9 cellular contexts compared by ENCODE assay signal in genomic region chr7:149715476-149715875, GRCh38. TPM values are rescaled to one million over a fixed set of nuclear protein-coding genes. Genes with fewer than 3 reads are reported as not detected.
DNase-seq lines count a peak whose midpoint lies in the region; ATAC-seq, FAIRE-seq and TF ChIP-seq lines count a peak whose summit lies in the region.
"Had no signal": no experiment of that assay in that cellular context is flagged by ENCODE, and none has a peak within 500 bp of the region (broad histone marks: within the 10 kb centered on the region; RNA-seq: fewer than 3 reads in every experiment).

No MANE protein-coding gene starts in this region.

- no peak for TF ChIP-seq EP300 in stomach (IDR thresholded peaks at IDR 0.05)

- no CpG with 5 or more reads among the region's 8 CpGs for WGBS in iPS DF 6.9 (ENCODE audit: insufficient coverage, insufficient read length)
- WGBS in stomach, 5 donors = 29 to 42% (median 36%) methylated on average over 8 of the region's 8 CpGs

- H3K27ac ChIP-seq in iPS DF 6.9 (ENCODE audit: low read length) = no peak overlapping the region
- peak overlapping the region in 4 of 5 donors; percentile 74 to 86 (median 79) for H3K27ac ChIP-seq in stomach

- H3K4me1 ChIP-seq in iPS DF 6.9 (ENCODE audit: control insufficient read depth, insufficient read depth, low read length) = no peaks in the 10 kb centered on the region; the same call in 1 of the 2 replicates
- H3K4me1 ChIP-seq in stomach = peaks cover 33 to 55% (median 39%) of the 10 kb centered on the region in 4 donors

- no peak for TF ChIP-seq POLR2A in stomach (IDR thresholded peaks at IDR 0.05)
- no peak for TF ChIP-seq POLR2A in GM12892 (IDR thresholded peaks at IDR 0.05; ENCODE audit: low read depth, low read length)

- DNase-seq in NCI-H1417 (lab: John Stamatoyannopoulos, UW) = peak in 2 of 3 experiments; percentile 44 to 50
- no peak for DNase-seq in NCI-H1417 treated with DMSO at 0.1 percent for 48 hours (lab: John Stamatoyannopoulos, UW)
- DNase-seq in activated CD8-positive, alpha-beta T cell treated with anti-CD3 and anti-CD28 coated beads for 36 hours = no peak
- no peak for DNase-seq in iPS DF 6.9 (ENCODE audit: low read depth, low spot score)
- peak; percentile 23 for DNase-seq in stomach
- no peak for DNase-seq in NCI-H1092 (lab: John Stamatoyannopoulos, UW)
- no peak for DNase-seq in mucosa of gallbladder (ENCODE audit: low spot score)
- no peak for DNase-seq in GM12892 (ENCODE audit: insufficient read length)

- intact Hi-C loops in activated CD8-positive, alpha-beta T cell treated with anti-CD3 and anti-CD28 coated beads for 36 hours (cut with micrococcal nuclease) = no loop called here
- intact Hi-C loops in stomach (cut with DNase I; ENCODE audit: low total_unique reads) = no loop called here

- no peaks in the 10 kb centered on the region for H3K27me3 ChIP-seq in iPS DF 6.9 (ENCODE audit: control insufficient read depth, insufficient read depth, low read length)
- H3K27me3 ChIP-seq in stomach = no peaks in the 10 kb centered on the region

- H3K9me3 ChIP-seq in iPS DF 6.9 (ENCODE audit: control insufficient read depth, insufficient read depth, low read length) = no peaks in the 10 kb centered on the region
- H3K9me3 ChIP-seq in stomach = peaks cover 7 to 15% (median 10%) of the 10 kb centered on the region in 4 donors

- no peaks in the 10 kb centered on the region for H3K27me3 Mint-ChIP-seq in activated CD8-positive, alpha-beta T cell treated with anti-CD3 and anti-CD28 coated beads for 36 hours

- H3K4me3 ChIP-seq in iPS DF 6.9 (ENCODE audit: low read length) (peak overlapping the region; percentile 85; the same call in 1 of the 2 replicates), stomach (peak overlapping the region; percentile 71 to 82 (median 80))

- CTCF ChIA-PET in activated CD8-positive, alpha-beta T cell treated with anti-CD3 and anti-CD28 coated beads for 36 hours (lab: Charles Lee) = no interaction called here

- H3K4me3 Mint-ChIP-seq in activated CD8-positive, alpha-beta T cell treated with anti-CD3 and anti-CD28 coated beads for 36 hours = peak overlapping the region; percentile 94

- H3K36me3 ChIP-seq in iPS DF 6.9 (ENCODE audit: control insufficient read depth, insufficient read depth, low read length) (no peaks in the 10 kb centered on the region; the same call in 1 of the 2 replicates), stomach (peaks cover 0 to 7% (median 3%) of the 10 kb centered on the region in 4 donors)

- no peak for FAIRE-seq in GM12892 (lab: Jason Lieb, UNC)

- no peak for TF ChIP-seq CTCF in activated CD8-positive, alpha-beta T cell treated with anti-CD3 and anti-CD28 coated beads for 36 hours (IDR thresholded peaks at IDR 0.05)
- TF ChIP-seq CTCF in stomach (IDR thresholded peaks at IDR 0.05) = no peak

- H3K27ac Mint-ChIP-seq in activated CD8-positive, alpha-beta T cell treated with anti-CD3 and anti-CD28 coated beads for 36 hours = peak overlapping the region; percentile 81

- H3K36me3 Mint-ChIP-seq in activated CD8-positive, alpha-beta T cell treated with anti-CD3 and anti-CD28 coated beads for 36 hours (ENCODE audit: low read depth) = peaks cover 11% of the 10 kb centered on the region

- H3K9me3 Mint-ChIP-seq in activated CD8-positive, alpha-beta T cell treated with anti-CD3 and anti-CD28 coated beads for 36 hours = peaks cover 13% of the 10 kb centered on the region

- POLR2A ChIA-PET in activated CD8-positive, alpha-beta T cell treated with anti-CD3 and anti-CD28 coated beads for 36 hours (lab: Charles Lee) = interaction anchor here (0.9 to 1.5 kb wide), 4 partner anchors 9 to 155 kb away, joined by 3 to 4 read pairs (median 3); no protein-coding TSS in a partner anchor

- no peak for ATAC-seq in activated CD8-positive, alpha-beta T cell treated with anti-CD3 and anti-CD28 coated beads for 36 hours

- peaks cover 37% of the 10 kb centered on the region for H3K4me1 Mint-ChIP-seq in activated CD8-positive, alpha-beta T cell treated with anti-CD3 and anti-CD28 coated beads for 36 hours (ENCODE audit: low read depth)

RNA-seq across cellular contexts. Expression of gene ZNF467, which starts 57.9 kb away (rescaled TPM):
- total RNA-seq in activated CD8-positive, alpha-beta T cell treated with anti-CD3 and anti-CD28 coated beads for 36 hours = under 1 TPM in 1 of 2 experiments, not detected in 1; 0.09 TPM
- 10 to 100 TPM in 2 of 5 donors, 1 to 10 TPM in 2, not detected in 1; 3.1 to 14.2 (median 9.9) TPM for total RNA-seq in stomach
- 10 to 100 TPM in 2 of 3 donors, 1 to 10 TPM in 1; 9.4 to 16.4 (median 12.2) TPM for polyA plus RNA-seq in stomach
- 31.1 TPM for total RNA-seq in mucosa of gallbladder
- not detected for polyA plus RNA-seq in GM12892 (2012; ENCODE audit: missing spikeins)
- total RNA-seq: RPMI7951 had no signal

Comparison
In these comparisons a context has a peak if more than half of its experiments do, and no peak if none do; other contexts are left out.
1. DNase-seq: peak in NCI-H1417 (2 of 3) and stomach (single experiment); none in NCI-H1417 treated with DMSO at 0.1 percent for 48 hours (single experiment), activated CD8-positive, alpha-beta T cell treated with anti-CD3 and anti-CD28 coated beads for 36 hours (single experiment), iPS DF 6.9 (single experiment), NCI-H1092 (single experiment), mucosa of gallbladder (single experiment) and GM12892 (single experiment).